In genomic region chr19:49812997-49813861, GRCh38 we compare ENCODE assay signal across 8 cellular contexts. TPM values are rescaled to one million over a fixed set of nuclear protein-coding genes. Genes with fewer than 3 reads are reported as not detected.
DNase-seq lines count a peak whose midpoint lies in the region; ATAC-seq and TF ChIP-seq lines count a peak whose summit lies in the region.

A gene with protein sequence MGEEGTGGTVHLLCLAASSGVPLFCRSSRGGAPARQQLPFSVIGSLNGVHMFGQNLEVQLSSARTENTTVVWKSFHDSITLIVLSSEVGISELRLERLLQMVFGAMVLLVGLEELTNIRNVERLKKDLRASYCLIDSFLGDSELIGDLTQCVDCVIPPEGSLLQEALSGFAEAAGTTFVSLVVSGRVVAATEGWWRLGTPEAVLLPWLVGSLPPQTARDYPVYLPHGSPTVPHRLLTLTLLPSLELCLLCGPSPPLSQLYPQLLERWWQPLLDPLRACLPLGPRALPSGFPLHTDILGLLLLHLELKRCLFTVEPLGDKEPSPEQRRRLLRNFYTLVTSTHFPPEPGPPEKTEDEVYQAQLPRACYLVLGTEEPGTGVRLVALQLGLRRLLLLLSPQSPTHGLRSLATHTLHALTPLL (minus strand): TSS chr19:49813292. CDS start chr19:49813106, 186 bp downstream.

- POLR2A ChIA-PET in IMR-90 (lab: Charles Lee; ENCODE audit: unreplicated experiment): no interaction called here

- in situ Hi-C loops in IMR-90 (cut with MboI; ENCODE audit: low sequenced_read_pairs): no loop called here

- no TSS peak for BruUV-seq in IMR-90 (replicated peaks; lab: Mats Ljungman, UMichigan)

- peak within 1 kb of the TSS; percentile 87 for H2AK5ac ChIP-seq in IMR-90 (ENCODE audit: low read depth, low read length)

- peaks cover 17% of the 10 kb centered on the region for H3K9me1 ChIP-seq in IMR-90 (ENCODE audit: insufficient read depth, low read length)

- H3K27ac ChIP-seq in C4-2B: peak within 1 kb of the TSS; percentile 7
- peak within 1 kb of the TSS; percentile 79 for H3K27ac ChIP-seq in IMR-90 (ENCODE audit: insufficient read depth, low read length)
- peak within 1 kb of the TSS; percentile 55 for H3K27ac ChIP-seq in epithelial cell of prostate

- H2AFZ ChIP-seq in IMR-90 (replicated peaks; ENCODE audit: low read length, poor library complexity): peak within 1 kb of the TSS; percentile 98

- H2AK9ac ChIP-seq in IMR-90 (replicated peaks; ENCODE audit: low read depth, low read length, poor library complexity): peak within 1 kb of the TSS; percentile 78

- peak within 1 kb of the TSS; percentile 94 for H3K4ac ChIP-seq in IMR-90 (ENCODE audit: low read depth, low read length)

- H3K27me3 ChIP-seq in IMR-90 (ENCODE audit: control insufficient read depth, insufficient read depth, low read length): no peaks in the 10 kb centered on the region
- H3K27me3 ChIP-seq in mononuclear cell (ENCODE audit: insufficient read depth, low read length): no peaks in the 10 kb centered on the region

- intact Hi-C loops in IMR-90 (cut with micrococcal nuclease): loop anchor here (10.0 kb wide), 1 partner anchor 98 kb away; no protein-coding TSS in a partner anchor

- peak within 1 kb of the TSS; percentile 86 for H3K56ac ChIP-seq in IMR-90 (ENCODE audit: extremely low read depth, insufficient read depth, low read length)

- H3K4me3 ChIP-seq in IMR-90 (ENCODE audit: insufficient read depth, low read depth, low read length) (peak within 1 kb of the TSS; percentile 64), mononuclear cell (ENCODE audit: low read length) (peak within 1 kb of the TSS; percentile 71)

- H3K79me1 ChIP-seq in IMR-90 (ENCODE audit: low read depth in 1 of 2, low read length in 2 of 2): peaks cover 6 to 23% of the 10 kb centered on the region in 2 experiments; a peak in 2 of 4 replicates

- H3K14ac ChIP-seq in IMR-90 (replicated peaks; ENCODE audit: low read depth, low read length): peak within 1 kb of the TSS; percentile 99

- H2BK20ac ChIP-seq in IMR-90 (ENCODE audit: low read depth, low read length): peak within 1 kb of the TSS; percentile 84; the same call in 1 of the 2 replicates

- H4K8ac ChIP-seq in IMR-90 (ENCODE audit: low read depth in 2 of 2, low read length in 2 of 2): peak within 1 kb of the TSS; percentile 56 to 99

- H3K18ac ChIP-seq in IMR-90 (ENCODE audit: low read depth, low read length): peak within 1 kb of the TSS; percentile 89

- H3K23ac ChIP-seq in IMR-90 (ENCODE audit: low read depth, low read length): peak within 1 kb of the TSS; percentile 87; the same call in 1 of the 2 replicates

- H2BK5ac ChIP-seq in IMR-90 (ENCODE audit: low read depth, low read length, poor library complexity, severe bottlenecking): peak within 1 kb of the TSS; percentile 83

- peak; percentile 99 for DNase-seq in IMR-90
- DNase-seq in OCI-M1 (lab: John Stamatoyannopoulos, UW): peak; percentile 99
- DNase-seq in activated T-cell treated with anti-CD3 and anti-CD28 coated beads for 48 hours (ENCODE audit: low read depth): peak; percentile 84
- peak; percentile 63 for DNase-seq in epithelial cell of prostate (ENCODE audit: low read depth, low spot score)
- DNase-seq in stimulated activated CD8-positive, alpha-beta memory T cell treated with anti-CD3 and anti-CD28 coated beads, Interleukin-2, amount 100 ng/mL, for 48 hours (ENCODE audit: low read depth in 2 of 2): peak; percentile 81 to 86

- CTCF ChIA-PET in IMR-90 (lab: Yijun Ruan, JAX): interaction anchor here (0.7 kb wide), 1 partner anchor 173 kb away, joined by 3 read pairs; the partner anchor contains the start of gene RRAS

- peak within 1 kb of the TSS; percentile 79 for H3K9ac ChIP-seq in IMR-90 (ENCODE audit: low read depth, low read length)

- TF ChIP-seq RAD21 in IMR-90 (IDR thresholded peaks at IDR 0.05; ENCODE audit: low read length): peak; percentile 38

- peak within 1 kb of the TSS; percentile 86 for H4K5ac ChIP-seq in IMR-90 (ENCODE audit: low read depth, low read length)

- no peaks in the 10 kb centered on the region for H3K36me3 ChIP-seq in IMR-90 (ENCODE audit: control insufficient read depth, insufficient read depth, low read length)

- no peaks in the 10 kb centered on the region for H3K9me3 ChIP-seq in IMR-90 (ENCODE audit: control insufficient read depth, insufficient read depth, low read length)
- H3K9me3 ChIP-seq in mononuclear cell (ENCODE audit: low read depth, low read length): no peaks in the 10 kb centered on the region

- H4K91ac ChIP-seq in IMR-90 (ENCODE audit: insufficient read depth, low read depth, low read length): peak within 1 kb of the TSS; percentile 91

- H3K4me1 ChIP-seq in IMR-90 (ENCODE audit: control insufficient read depth, insufficient read depth, low read length) (peaks cover 5% of the 10 kb centered on the region), mononuclear cell (ENCODE audit: insufficient read depth, low read length) (peaks cover 32% of the 10 kb centered on the region)

- no peak for TF ChIP-seq CTCF in C4-2B (conservative IDR thresholded peaks at IDR 0.05)
- peak; percentile 39 for TF ChIP-seq CTCF in IMR-90 (conservative IDR thresholded peaks at IDR 0.05; ENCODE audit: low read depth, low read length)

- ATAC-seq in GM19397 (IDR thresholded peaks at IDR 0.05; ENCODE audit: unreplicated experiment) (peak; percentile 45), IMR-90 (ENCODE audit: low read depth) (peak; percentile 59)

- no CpG with 5 or more reads among the region's 45 CpGs for WGBS in IMR-90 (ENCODE audit: extremely low coverage in 2 of 2, insufficient read length in 1 of 2), 2 experiments

- peak within 1 kb of the TSS; percentile 91; the same call in 1 of the 3 replicates for H2BK15ac ChIP-seq in IMR-90 (ENCODE audit: low read depth, low read length)

- H2BK120ac ChIP-seq in IMR-90 (ENCODE audit: low read depth, low read length): peak within 1 kb of the TSS; percentile 93

- H4K20me1 ChIP-seq in IMR-90 (ENCODE audit: insufficient read depth, low read length): no peaks in the 10 kb centered on the region

- peak within 1 kb of the TSS; percentile 76 for H3K4me2 ChIP-seq in IMR-90 (ENCODE audit: low read depth, low read length)

- no peak; the same call in 1 of the 2 replicates for TF ChIP-seq POLR2A in IMR-90 (IDR thresholded peaks at IDR 0.05; ENCODE audit: low read depth, low read length)

- dilution Hi-C loops in IMR-90 (cut with HindIII; ENCODE audit: low sequenced_read_pairs, unreplicated experiment): no loop called here

TF ChIP-seq in IMR-90, 13 proteins besides CTCF, POLR2A, EP300 and RAD21:
- TF ChIP-seq SMC3 (IDR thresholded peaks at IDR 0.05; ENCODE audit: low read depth, low read length) (0 out of 2 replicates have a peak, but pooled peaks have one; percentile 9), USF2 (IDR thresholded peaks at IDR 0.05; ENCODE audit: low read depth, low read length) (peak; percentile 21; the same call in 1 of the 2 replicates), BHLHE40 (IDR thresholded peaks at IDR 0.05; ENCODE audit: low read depth, low read length) (peak; percentile 96), MAZ (IDR thresholded peaks at IDR 0.05; ENCODE audit: borderline replicate concordance, low read depth, low read length) (peak; percentile 71), CHD1 (IDR thresholded peaks at IDR 0.05; ENCODE audit: low read depth, low read length) (peak; percentile 93; the same call in 1 of the 2 replicates), CEBPB (IDR thresholded peaks at IDR 0.05; ENCODE audit: low read depth, low read length) (0 out of 2 replicates have a peak, but pooled peaks have one; percentile 20), FOS (IDR thresholded peaks at IDR 0.05; ENCODE audit: low read depth, low read length) (no peak), MXI1 (IDR thresholded peaks at IDR 0.05; ENCODE audit: borderline replicate concordance, low read depth, low read length) (peak; percentile 86)
- TF ChIP-seq, protein P1, sequence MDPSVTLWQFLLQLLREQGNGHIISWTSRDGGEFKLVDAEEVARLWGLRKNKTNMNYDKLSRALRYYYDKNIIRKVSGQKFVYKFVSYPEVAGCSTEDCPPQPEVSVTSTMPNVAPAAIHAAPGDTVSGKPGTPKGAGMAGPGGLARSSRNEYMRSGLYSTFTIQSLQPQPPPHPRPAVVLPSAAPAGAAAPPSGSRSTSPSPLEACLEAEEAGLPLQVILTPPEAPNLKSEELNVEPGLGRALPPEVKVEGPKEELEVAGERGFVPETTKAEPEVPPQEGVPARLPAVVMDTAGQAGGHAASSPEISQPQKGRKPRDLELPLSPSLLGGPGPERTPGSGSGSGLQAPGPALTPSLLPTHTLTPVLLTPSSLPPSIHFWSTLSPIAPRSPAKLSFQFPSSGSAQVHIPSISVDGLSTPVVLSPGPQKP (IDR thresholded peaks at IDR 0.05; ENCODE audit: borderline replicate concordance, low read depth, low read length): no peak

RNA-seq across cellular contexts. Expression of the gene that starts here (rescaled TPM):
- 10.6 and 14.3 TPM in 2 replicates for total RNA-seq in IMR-90 (2012; rRNA removed)
- 10.4 and 12.1 TPM in 2 replicates for polyA plus RNA-seq in IMR-90 (2012; rRNA removed)
- polyA plus RNA-seq in IMR-90 (2012; cell fraction: cytosol; rRNA removed): 10.7 and 16.6 TPM in 2 replicates
- 10.5 and 24.4 TPM in 2 replicates for polyA plus RNA-seq in IMR-90 (2012; cell fraction: nucleus; rRNA removed; ENCODE audit: low replicate concordance)
- 4.6 TPM for total RNA-seq in mononuclear cell

Comparison
In these comparisons a context has a peak if more than half of its experiments do, and no peak if none do; other contexts are left out.
1. Peak in every context shown above with its lines: DNase-seq, ATAC-seq, H3K4me3 ChIP-seq and H3K27ac ChIP-seq.
2. H3K27ac ChIP-seq: peak in every context shown above with its lines; median percentile 79 in IMR-90; 55 in epithelial cell of prostate; 7 in C4-2B.